10 cellular contexts compared by ENCODE assay signal in the genomic region with DNA sequence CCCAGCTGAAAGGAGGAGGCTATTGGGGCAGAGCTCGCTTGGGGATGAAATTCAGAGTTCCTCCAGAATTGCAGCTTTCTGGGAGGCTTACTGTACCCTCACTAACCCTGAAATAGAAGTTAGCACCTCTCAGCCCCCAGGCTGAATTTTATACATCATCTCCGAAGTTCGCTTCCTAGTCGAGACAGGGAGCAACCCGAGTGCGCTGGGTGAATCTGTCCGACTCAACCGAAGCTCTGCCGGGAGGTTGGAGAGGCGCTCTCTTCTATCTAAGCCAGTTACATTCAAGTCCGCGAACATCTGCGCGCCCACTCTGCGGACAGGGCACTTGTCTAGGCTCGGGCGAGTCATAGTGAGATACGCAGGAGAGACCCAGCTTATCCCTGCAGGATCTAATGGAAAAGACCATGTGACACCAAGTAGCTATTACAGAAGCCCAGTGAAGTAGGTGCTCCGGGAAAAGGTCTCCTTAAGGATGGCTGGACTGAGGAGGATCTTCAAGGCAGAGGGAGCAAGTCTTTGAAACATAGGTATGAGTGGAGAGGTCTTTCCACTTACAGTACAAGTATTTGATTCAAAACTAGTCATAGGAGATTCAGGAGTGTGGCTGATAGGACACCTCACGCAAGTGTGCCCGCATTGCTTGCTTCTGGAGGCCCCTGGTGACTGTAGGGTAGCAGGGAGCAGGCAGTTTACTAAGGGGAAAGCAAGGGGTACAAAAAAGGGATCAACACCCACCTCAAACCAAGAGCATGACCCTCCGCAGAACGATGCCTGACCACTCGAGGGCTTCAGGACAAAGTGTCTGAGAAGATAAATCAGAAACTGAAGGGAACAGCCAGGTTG. TPM values are rescaled to one million over a fixed set of nuclear protein-coding genes. Genes with fewer than 3 reads are reported as not detected.
DNase-seq lines count a peak whose midpoint lies in the region; FAIRE-seq lines count a peak whose summit lies in the region.
"Had no signal": no experiment of that assay in that cellular context is flagged by ENCODE, and none has a peak within 500 bp of the region (broad histone marks: within the 10 kb centered on the region; RNA-seq: fewer than 3 reads in every experiment).

No MANE protein-coding gene starts in this region.

- H3K36me3 Mint-ChIP-seq in activated naive CD4-positive, alpha-beta T cell treated with anti-CD3 and anti-CD28 coated beads, Interleukin-2, amount 10 ng/mL, durations not matched to agents 7 days and 5 days, result peaks cover 2% of the 10 kb centered on the region

- no peak overlapping the region for H3K27ac ChIP-seq in thymus (ENCODE audit: low read depth)

- WGBS in thymus, result 3% methylated on average over 24 of the region's 24 CpGs

- DNase-seq in DMS53 (lab: John Stamatoyannopoulos, UW) (peak; percentile 81), MG63 (no peak), islet precursor cell (peak; percentile 68), epidermal melanocyte (ENCODE audit: insufficient read length, low spot score) (no peak), frontal cortex (ENCODE audit: low spot score in 2 of 2) (no peak), globus pallidus (ENCODE audit: low spot score) (no peak)
- DNase-seq in activated naive CD4-positive, alpha-beta T cell treated with anti-CD3 and anti-CD28 coated beads, Interleukin-2, amount 10 ng/mL, durations not matched to agents 7 days and 5 days, result peak; percentile 42

- peaks cover 30% of the 10 kb centered on the region for H3K4me1 ChIP-seq in thymus (ENCODE audit: control insufficient read depth, insufficient read depth, low read length)

- H3K4me3 Mint-ChIP-seq in activated naive CD4-positive, alpha-beta T cell treated with anti-CD3 and anti-CD28 coated beads, Interleukin-2, amount 10 ng/mL, durations not matched to agents 7 days and 5 days, result peak overlapping the region; percentile 93

- H3K4me3 ChIP-seq in MG63 (peak overlapping the region; percentile 80), thymus (ENCODE audit: low read length) (peak overlapping the region; percentile 52)

- FAIRE-seq in frontal cortex (lab: Jason Lieb, UNC), result no peak

- no peaks in the 10 kb centered on the region for H3K9me3 ChIP-seq in MG63
- H3K9me3 ChIP-seq in thymus (ENCODE audit: control insufficient read depth), result no peaks in the 10 kb centered on the region

- peak overlapping the region; percentile 76 for H3K27ac Mint-ChIP-seq in activated naive CD4-positive, alpha-beta T cell treated with anti-CD3 and anti-CD28 coated beads, Interleukin-2, amount 10 ng/mL, durations not matched to agents 7 days and 5 days

- H3K9me3 Mint-ChIP-seq in activated naive CD4-positive, alpha-beta T cell treated with anti-CD3 and anti-CD28 coated beads, Interleukin-2, amount 10 ng/mL, durations not matched to agents 7 days and 5 days, result no peaks in the 10 kb centered on the region

- no peaks in the 10 kb centered on the region for H3K36me3 ChIP-seq in MG63
- no peaks in the 10 kb centered on the region for H3K36me3 ChIP-seq in thymus (ENCODE audit: control insufficient read depth, insufficient read depth)

- peaks cover 28% of the 10 kb centered on the region for H3K27me3 ChIP-seq in MG63
- H3K27me3 ChIP-seq in thymus (ENCODE audit: control insufficient read depth, insufficient read depth), result peaks cover 63% of the 10 kb centered on the region

- peaks cover 69% of the 10 kb centered on the region for H3K4me1 Mint-ChIP-seq in activated naive CD4-positive, alpha-beta T cell treated with anti-CD3 and anti-CD28 coated beads, Interleukin-2, amount 10 ng/mL, durations not matched to agents 7 days and 5 days

- peaks cover 87% of the 10 kb centered on the region for H3K27me3 Mint-ChIP-seq in activated naive CD4-positive, alpha-beta T cell treated with anti-CD3 and anti-CD28 coated beads, Interleukin-2, amount 10 ng/mL, durations not matched to agents 7 days and 5 days

- CTCF ChIA-PET in activated naive CD4-positive, alpha-beta T cell treated with anti-CD3 and anti-CD28 coated beads, Interleukin-2, amount 10 ng/mL, durations not matched to agents 7 days and 5 days (lab: Charles Lee), result interaction anchor here (0.6 to 1.9 kb wide), 8 partner anchors 11 to 439 kb away, joined by 3 to 8 read pairs (median 4); partner anchors contain the start of gene SLC25A35

RNA-seq across cellular contexts. Expression of gene HES7, which starts 0.7 kb away (rescaled TPM):
- total RNA-seq in MG63 (2014; rRNA removed; shearing (Covaris generic); ENCODE audit: low replicate concordance), result not detected in 2 replicates
- polyA plus RNA-seq in thymus, result 0.75 TPM
- 1.2 TPM for total RNA-seq in frontal cortex
- total RNA-seq: renal cortical epithelial cell, SK-MEL-5 had no signal

RNA-seq across cellular contexts. Expression of gene ALOXE3, which starts 6.3 kb away (rescaled TPM):
- not detected in 2 replicates for total RNA-seq in MG63 (2014; rRNA removed; shearing (Covaris generic); ENCODE audit: low replicate concordance)
- polyA plus RNA-seq in thymus, result 1.2 TPM
- 0.82 TPM for total RNA-seq in frontal cortex
- total RNA-seq: renal cortical epithelial cell, SK-MEL-5 had no signal

RNA-seq across cellular contexts. Expression of gene PER1, which starts 27.6 kb away (rescaled TPM):
- 1.3 and 7.9 TPM in 2 replicates for total RNA-seq in MG63 (2014; rRNA removed; shearing (Covaris generic); ENCODE audit: low replicate concordance)
- 71.9 TPM for polyA plus RNA-seq in thymus
- total RNA-seq in frontal cortex, result 6.5 TPM

RNA-seq across cellular contexts. Expression of gene ALOX12B, which starts 37.1 kb away (rescaled TPM):
- total RNA-seq in MG63 (2014; rRNA removed; shearing (Covaris generic); ENCODE audit: low replicate concordance), result not detected in 2 replicates
- 5.0 TPM for polyA plus RNA-seq in thymus
- total RNA-seq in frontal cortex, result not detected
- total RNA-seq: renal cortical epithelial cell had no signal

RNA-seq across cellular contexts. Expression of gene VAMP2, which starts 38.2 kb away (rescaled TPM):
- total RNA-seq in MG63 (2014; rRNA removed; shearing (Covaris generic); ENCODE audit: low replicate concordance), result 0.59 and 3.2 TPM in 2 replicates
- 73.9 TPM for polyA plus RNA-seq in thymus
- 23.6 TPM for total RNA-seq in frontal cortex

Comparison
In these comparisons a context has a peak if more than half of its experiments do, and no peak if none do; other contexts are left out.
1. DNase-seq: peak in DMS53 (single experiment), activated naive CD4-positive, alpha-beta T cell treated with anti-CD3 and anti-CD28 coated beads, Interleukin-2, amount 10 ng/mL, durations not matched to agents 7 days and 5 days (single experiment) and islet precursor cell (single experiment); none in MG63 (single experiment), epidermal melanocyte (single experiment), frontal cortex (0 of 2) and globus pallidus (single experiment).